In genomic region chr12:50529345-50529744, GRCh38 we compare ENCODE assay signal across 16 cellular contexts. TPM values are rescaled to one million over a fixed set of nuclear protein-coding genes. Genes with fewer than 3 reads are reported as not detected.
A peak's percentile ranks its signal among the peaks of the same experiment; 100 is the strongest.
DNase-seq lines count a peak whose midpoint lies in the region; ATAC-seq, FAIRE-seq and TF ChIP-seq lines count a peak whose summit lies in the region.
"Had no signal": no experiment of that assay in that cellular context is flagged by ENCODE, and none has a peak within 500 bp of the region (broad histone marks: within the 10 kb centered on the region; RNA-seq: fewer than 3 reads in every experiment).

No MANE protein-coding gene starts in this region.

- H2AK5ac ChIP-seq in H1 (ENCODE audit: low read depth, low read length), result no peak overlapping the region

- H3K56ac ChIP-seq in H1 (replicated peaks; ENCODE audit: insufficient read length, low read depth, low read length), result no peak overlapping the region

- no peak overlapping the region for H3K4me2 ChIP-seq in H1 (ENCODE audit: insufficient read depth in 1 of 2, low read depth in 2 of 2, low read length in 2 of 2)
- H3K4me2 ChIP-seq: SK-N-SH had no signal

- no peak overlapping the region for H3K27ac ChIP-seq in H1 (ENCODE audit: low read depth, low read length)
- no peak overlapping the region for H3K27ac ChIP-seq in sigmoid colon
- H3K27ac ChIP-seq: vagina, WERI-Rb-1 had no signal

- H3K9me3 Mint-ChIP-seq in activated CD4-positive, alpha-beta T cell treated with anti-CD3 and anti-CD28 coated beads, Interleukin-2, amount 10 ng/mL, durations not matched to agents 7 days and 5 days, result no peaks in the 10 kb centered on the region
- H3K9me3 Mint-ChIP-seq in IgD-negative memory B cell, result no peaks in the 10 kb centered on the region

- H3K4me1 Mint-ChIP-seq in activated CD4-positive, alpha-beta T cell treated with anti-CD3 and anti-CD28 coated beads, Interleukin-2, amount 10 ng/mL, durations not matched to agents 7 days and 5 days, result peaks cover 43% of the 10 kb centered on the region
- peaks cover 25 to 36% (median 26%) of the 10 kb centered on the region in 3 donors for H3K4me1 Mint-ChIP-seq in IgD-negative memory B cell

- H3K36me3 ChIP-seq in H1 (ENCODE audit: control insufficient read depth in 2 of 4, insufficient read depth in 4 of 4, low read length in 3 of 4), result no peaks in the 10 kb centered on the region
- H3K36me3 ChIP-seq in sigmoid colon, result no peaks in the 10 kb centered on the region
- H3K36me3 ChIP-seq: vagina, WERI-Rb-1 had no signal

- no peak overlapping the region for H4K5ac ChIP-seq in H1 (ENCODE audit: insufficient read length, low read depth, low read length)

- no peak overlapping the region for H3K9ac ChIP-seq in H1 (replicated peaks in 1 of 4; ENCODE audit: extremely low read depth in 1 of 4, low read depth in 3 of 4, low read length in 3 of 4)
- H3K9ac ChIP-seq: SK-N-SH had no signal

- H2BK5ac ChIP-seq in H1 (ENCODE audit: low read depth, low read length), result 0 out of 2 replicates have a peak overlapping the region, but pooled peaks have one; percentile 26

- TF ChIP-seq POLR2A in H1 (IDR thresholded peaks at IDR 0.05; ENCODE audit: control extremely low read depth in 1 of 2, low read depth in 2 of 2, low read length in 2 of 2) (no peak), sigmoid colon (IDR thresholded peaks at IDR 0.05) (no peak)

- H3K4me1 ChIP-seq in H1 (replicated peaks in 1 of 4; ENCODE audit: control insufficient read depth in 3 of 4, insufficient read depth in 4 of 4, low read length in 3 of 4) (peaks cover 0 to 8% (median 0%) of the 10 kb centered on the region in 4 experiments; a peak in 3 of 7 replicates), sigmoid colon (peaks cover 0 to 34% (median 33%) of the 10 kb centered on the region in 4 donors)

- no peak overlapping the region for H3K4me3 ChIP-seq in H1 (ENCODE audit: extremely low read depth in 1 of 4, insufficient read depth in 2 of 4, low read depth in 3 of 4, low read length in 4 of 4)
- H3K4me3 ChIP-seq in sigmoid colon, result no peak overlapping the region
- H3K4me3 ChIP-seq: body of pancreas, vagina had no signal

- peaks cover 27% of the 10 kb centered on the region for H3K36me3 Mint-ChIP-seq in activated CD4-positive, alpha-beta T cell treated with anti-CD3 and anti-CD28 coated beads, Interleukin-2, amount 10 ng/mL, durations not matched to agents 7 days and 5 days (ENCODE audit: low read depth)
- peaks cover 6% of the 10 kb centered on the region for H3K36me3 Mint-ChIP-seq in IgD-negative memory B cell

- H3K27me3 ChIP-seq in H1 (replicated peaks in 1 of 4; ENCODE audit: control insufficient read depth in 3 of 4, extremely low read depth in 1 of 4, insufficient read depth in 3 of 4, low read length in 3 of 4), result no peaks in the 10 kb centered on the region
- no peaks in the 10 kb centered on the region for H3K27me3 ChIP-seq in sigmoid colon
- H3K27me3 ChIP-seq: body of pancreas, vagina had no signal

- no peak for TF ChIP-seq RAD21 in H1 (IDR thresholded peaks at IDR 0.05 in 1 of 2, conservative IDR thresholded peaks at IDR 0.05 in 1 of 2; ENCODE audit: low read depth in 2 of 2, low read length in 2 of 2)

- intact Hi-C loops in sigmoid colon (cut with DNase I), result no loop called here

- WGBS in H1 (ENCODE audit: extremely low coverage in 1 of 2, insufficient coverage in 1 of 2, insufficient read length in 1 of 2, insufficient replicate concordance in 2 of 2, low coverage in 1 of 2, low lambda C conversion rate in 2 of 2, missing lambda C conversion rate in 1 of 2), 2 experiments, result 93% methylated on average over 3 of the region's 3 CpGs; no CpG with 5 or more reads in 1 of the 2 experiments
- WGBS in sigmoid colon, 2 donors, result 91 to 93% methylated on average over 3 of the region's 3 CpGs

- H3K79me1 ChIP-seq in H1 (ENCODE audit: low read depth, low read length), result peaks cover 14% of the 10 kb centered on the region

- H3K4ac ChIP-seq in H1 (replicated peaks; ENCODE audit: insufficient read length, low read depth, low read length), result no peak overlapping the region

- no peak overlapping the region for H2BK20ac ChIP-seq in H1 (ENCODE audit: low read length)

- no peaks in the 10 kb centered on the region for H3K23me2 ChIP-seq in H1 (ENCODE audit: low read depth, low read length)

- H3K27ac Mint-ChIP-seq in activated CD4-positive, alpha-beta T cell treated with anti-CD3 and anti-CD28 coated beads, Interleukin-2, amount 10 ng/mL, durations not matched to agents 7 days and 5 days, result peak overlapping the region; percentile 73
- H3K27ac Mint-ChIP-seq in IgD-negative memory B cell, result peak overlapping the region; percentile 5 to 42 (median 10)

- 0 out of 2 replicates have a peak overlapping the region, but pooled peaks have one; percentile 49 for H2BK15ac ChIP-seq in H1 (ENCODE audit: low read length)

- H3K14ac ChIP-seq in H1 (ENCODE audit: insufficient read length), result no peak overlapping the region

- no peak overlapping the region for H2BK12ac ChIP-seq in H1 (ENCODE audit: low read depth, low read length)

- peaks cover 4 to 52% of the 10 kb centered on the region in 2 experiments for H3K79me2 ChIP-seq in H1 (ENCODE audit: control insufficient read depth in 1 of 2, insufficient read depth in 2 of 2, low read length in 2 of 2)

- CTCF ChIA-PET in activated CD4-positive, alpha-beta T cell treated with anti-CD3 and anti-CD28 coated beads, Interleukin-2, amount 10 ng/mL, durations not matched to agents 7 days and 5 days (lab: Charles Lee), result no interaction called here
- CTCF ChIA-PET in H1 (lab: Charles Lee; ENCODE audit: partially characterized antibody), result interaction anchor here (0.6 to 0.9 kb wide), 2 partner anchors 10 to 25 kb away, joined by 3 read pairs; no protein-coding TSS in a partner anchor

- TF ChIP-seq CTCF in H1 (IDR thresholded peaks at IDR 0.05; ENCODE audit: control extremely low read depth in 1 of 3, insufficient read depth in 1 of 3, low read depth in 1 of 3, low read length in 3 of 3), result no peak
- no peak for TF ChIP-seq CTCF in sigmoid colon (IDR thresholded peaks at IDR 0.05)

- TF ChIP-seq EP300 in H1 (IDR thresholded peaks at IDR 0.05; ENCODE audit: borderline replicate concordance in 1 of 2, low read depth in 2 of 2, low read length in 2 of 2), result no peak
- no peak for TF ChIP-seq EP300 in sigmoid colon (IDR thresholded peaks at IDR 0.05)

- no peak for DNase-seq in activated CD4-positive, alpha-beta T cell treated with anti-CD3 and anti-CD28 coated beads, Interleukin-2, amount 10 ng/mL, durations not matched to agents 7 days and 5 days
- DNase-seq in activated CD4-positive, alpha-beta T cell treated with anti-CD3 and anti-CD28 coated beads for 4 hours, result no peak
- no peak for DNase-seq in H1 (ENCODE audit: low read depth in 1 of 2, low spot score in 2 of 2)
- DNase-seq in renal cortical epithelial cell (ENCODE audit: low read depth), result peak; percentile 57
- no peak for DNase-seq in sigmoid colon
- DNase-seq in DMS114 treated with DMSO at 0.1 percent for 48 hours (lab: John Stamatoyannopoulos, UW; ENCODE audit: unreplicated experiment), result no peak
- DNase-seq: body of pancreas; left ventricle myocardium superior; NCI-H1048; SK-N-SH; stimulated activated naive CD8-positive, alpha-beta T cell treated with anti-CD3 and anti-CD28 coated beads, Interleukin-15, Interleukin-2, amounts not matched to agents 100 U/mL and 50 U/mL, for 24 hours; WERI-Rb-1 had no signal

- H4K20me1 ChIP-seq in H1 (replicated peaks in 1 of 2; ENCODE audit: control insufficient read depth in 1 of 2, insufficient read depth in 2 of 2, low read length in 2 of 2), result peaks cover 0 to 3% of the 10 kb centered on the region in 2 experiments

- no peak overlapping the region for H3K4me3 Mint-ChIP-seq in activated CD4-positive, alpha-beta T cell treated with anti-CD3 and anti-CD28 coated beads, Interleukin-2, amount 10 ng/mL, durations not matched to agents 7 days and 5 days
- H3K4me3 Mint-ChIP-seq in IgD-negative memory B cell, result peak overlapping the region in 1 of 4 donors; percentile 0

- H4K91ac ChIP-seq in H1 (replicated peaks; ENCODE audit: insufficient read length, low read length), result no peak overlapping the region

- no peak overlapping the region for H2BK120ac ChIP-seq in H1 (replicated peaks; ENCODE audit: low read depth, low read length)

- POLR2A ChIA-PET in activated CD4-positive, alpha-beta T cell treated with anti-CD3 and anti-CD28 coated beads, Interleukin-2, amount 10 ng/mL, durations not matched to agents 7 days and 5 days (lab: Charles Lee), result no interaction called here
- POLR2A ChIA-PET in H1 (lab: Charles Lee; ENCODE audit: partially characterized antibody), result no interaction called here

- no peak for ATAC-seq in HG02973 (IDR thresholded peaks at IDR 0.05; ENCODE audit: unreplicated experiment)
- ATAC-seq: body of pancreas; left ventricle myocardium superior; sciatic nerve; stimulated activated naive CD8-positive, alpha-beta T cell treated with anti-CD3 and anti-CD28 coated beads, Interleukin-15, Interleukin-2, amounts not matched to agents 100 U/mL and 50 U/mL, for 24 hours had no signal

- H4K8ac ChIP-seq in H1 (ENCODE audit: extremely low read depth, insufficient read depth, low read length), result no peak overlapping the region

- no peak overlapping the region for H3K18ac ChIP-seq in H1 (ENCODE audit: extremely low read depth, low read length)

- FAIRE-seq in H1 (lab: Jason Lieb, UNC), result no peak

- H3K9me3 ChIP-seq in H1 (ENCODE audit: insufficient read depth in 2 of 2, low read depth in 1 of 2, low read length in 1 of 2), result no peaks in the 10 kb centered on the region
- no peaks in the 10 kb centered on the region for H3K9me3 ChIP-seq in sigmoid colon
- H3K9me3 ChIP-seq: body of pancreas, SK-N-SH, vagina had no signal

- H3K23ac ChIP-seq in H1 (ENCODE audit: insufficient read length), result no peak overlapping the region

- H2AFZ ChIP-seq in H1 (ENCODE audit: low read length), result no peak overlapping the region

- H3K27me3 Mint-ChIP-seq in activated CD4-positive, alpha-beta T cell treated with anti-CD3 and anti-CD28 coated beads, Interleukin-2, amount 10 ng/mL, durations not matched to agents 7 days and 5 days, result no peaks in the 10 kb centered on the region
- no peaks in the 10 kb centered on the region for H3K27me3 Mint-ChIP-seq in IgD-negative memory B cell

RNA-seq across cellular contexts. Expression of gene DIP2B, which starts 24.6 kb away (rescaled TPM):
- total RNA-seq in activated CD4-positive, alpha-beta T cell treated with anti-CD3 and anti-CD28 coated beads, Interleukin-2, amount 10 ng/mL, durations not matched to agents 7 days and 5 days, result 10 to 100 TPM; 28.9 to 30.4 TPM
- polyA plus RNA-seq in IgD-negative memory B cell (16.4 TPM), H1 (2011; rRNA removed) (10.3 and 11.1 TPM in 2 replicates), sigmoid colon (10 to 100 TPM in 1 of 3 donors, 1 to 10 TPM in 2; 7.2 to 13.1 (median 9.0) TPM)
- 26.8 and 29.6 TPM in 2 replicates for total RNA-seq in H1 (2021; fragmentation: NEBNext Ultra II Directional; extraction: Animal tissue kit (Norgen Biotek cat#: 25700))
- 13.1 TPM for polyA plus RNA-seq in H1 (2011; cell fraction: cytosol; rRNA removed)
- 20.8 TPM for polyA plus RNA-seq in H1 (2011; cell fraction: nucleus; rRNA removed)
- 10.1 to 14.1 TPM (median 12.7 TPM) in 4 replicates for polyA plus RNA-seq in H1 (2012, experiment 1 of 2)
- 1.1 TPM for polyA plus RNA-seq in H1 (2012, experiment 2 of 2)
- 8.3 TPM for polyA plus RNA-seq in H1 (2013, experiment 1 of 2)
- 7.7 TPM for polyA plus RNA-seq in H1 (2013, experiment 2 of 2)
- 55.8 and 63.9 TPM in 2 replicates for polyA minus RNA-seq in H1 (2011; rRNA and poly(A)+ RNA removed)
- 23.8 TPM for polyA minus RNA-seq in H1 (2011; cell fraction: cytosol; rRNA and poly(A)+ RNA removed)
- 33.5 TPM for polyA minus RNA-seq in H1 (2011; cell fraction: nucleus; rRNA and poly(A)+ RNA removed)
- total RNA-seq in renal cortical epithelial cell (37.2 and 60.2 TPM in 2 replicates), sigmoid colon (10 to 100 TPM; 16.4 to 28.0 (median 22.0) TPM)
